Comparison of ENCODE assay signal across 9 cellular contexts in genomic region chr1:185595835-185596667, GRCh38.
DNase-seq lines count a peak whose midpoint lies in the region; ATAC-seq and TF ChIP-seq lines count a peak whose summit lies in the region.
"Had no signal": no experiment of that assay in that cellular context is flagged by ENCODE, and none has a peak within 500 bp of the region (broad histone marks: within the 10 kb centered on the region; RNA-seq: fewer than 3 reads in every experiment).

No MANE protein-coding gene starts in this region.

- no peaks in the 10 kb centered on the region for H3K79me2 ChIP-seq in osteoblast (ENCODE audit: insufficient read depth, low read length)

- TF ChIP-seq CTCF in AG10803 (conservative IDR thresholded peaks at IDR 0.05; ENCODE audit: low read length): peak; percentile 74
- peak; percentile 79 for TF ChIP-seq CTCF in epithelial cell of proximal tubule (conservative IDR thresholded peaks at IDR 0.05; ENCODE audit: low read depth, low read length)
- peak; percentile 65 for TF ChIP-seq CTCF in osteoblast (IDR thresholded peaks at IDR 0.05; ENCODE audit: extremely low read depth, low read depth, low read length)

- no peak overlapping the region for H3K27ac Mint-ChIP-seq in activated CD4-positive, alpha-beta memory T cell treated with anti-CD3 and anti-CD28 coated beads, Interleukin-2, amount 10 ng/mL, durations not matched to agents 7 days and 5 days

- H3K36me3 ChIP-seq in osteoblast (ENCODE audit: insufficient read depth, low read length): no peaks in the 10 kb centered on the region

- H3K27me3 ChIP-seq in osteoblast (ENCODE audit: insufficient read depth, low read length): no peaks in the 10 kb centered on the region

- H3K4me3 Mint-ChIP-seq in activated CD4-positive, alpha-beta memory T cell treated with anti-CD3 and anti-CD28 coated beads, Interleukin-2, amount 10 ng/mL, durations not matched to agents 7 days and 5 days: no peak overlapping the region
- H3K4me3 Mint-ChIP-seq: IgD-negative memory B cell had no signal

- no peaks in the 10 kb centered on the region for H3K27me3 Mint-ChIP-seq in activated CD4-positive, alpha-beta memory T cell treated with anti-CD3 and anti-CD28 coated beads, Interleukin-2, amount 10 ng/mL, durations not matched to agents 7 days and 5 days
- H3K27me3 Mint-ChIP-seq: IgD-negative memory B cell had no signal

- no peak overlapping the region for H3K4me2 ChIP-seq in osteoblast (ENCODE audit: insufficient read depth, low read length)

- H3K36me3 Mint-ChIP-seq in activated CD4-positive, alpha-beta memory T cell treated with anti-CD3 and anti-CD28 coated beads, Interleukin-2, amount 10 ng/mL, durations not matched to agents 7 days and 5 days (ENCODE audit: low read depth): no peaks in the 10 kb centered on the region

- H3K9me3 Mint-ChIP-seq in activated CD4-positive, alpha-beta memory T cell treated with anti-CD3 and anti-CD28 coated beads, Interleukin-2, amount 10 ng/mL, durations not matched to agents 7 days and 5 days: no peaks in the 10 kb centered on the region

- DNase-seq in AG10803 (ENCODE audit: low read depth) (peak; percentile 37), NCI-H526 treated with DMSO at 0.1 percent for 48 hours (lab: John Stamatoyannopoulos, UW) (peak; percentile 85), epithelial cell of proximal tubule (ENCODE audit: low read depth) (no peak), osteoblast (ENCODE audit: insufficient read length, low spot score, missing footprints) (peak; percentile 54), inferior parietal cortex (ENCODE audit: extremely low spot score) (no peak)
- DNase-seq in activated CD4-positive, alpha-beta memory T cell treated with anti-CD3 and anti-CD28 coated beads, Interleukin-2, amount 10 ng/mL, durations not matched to agents 7 days and 5 days: peak; percentile 55

- H3K4me1 Mint-ChIP-seq in activated CD4-positive, alpha-beta memory T cell treated with anti-CD3 and anti-CD28 coated beads, Interleukin-2, amount 10 ng/mL, durations not matched to agents 7 days and 5 days: peaks cover 16% of the 10 kb centered on the region

- no peaks in the 10 kb centered on the region for H3K9me3 ChIP-seq in osteoblast (ENCODE audit: low read depth, low read length)

- CTCF ChIA-PET in activated CD4-positive, alpha-beta memory T cell treated with anti-CD3 and anti-CD28 coated beads, Interleukin-2, amount 10 ng/mL, durations not matched to agents 7 days and 5 days (lab: Charles Lee): interaction anchor here (0.6 to 2.3 kb wide), 30 partner anchors 8 to 824 kb away, joined by 3 to 22 read pairs (median 4); partner anchors contain the start of gene IVNS1ABP

- POLR2A ChIA-PET in activated CD4-positive, alpha-beta memory T cell treated with anti-CD3 and anti-CD28 coated beads, Interleukin-2, amount 10 ng/mL, durations not matched to agents 7 days and 5 days (lab: Charles Lee): interaction anchor here (0.9 to 2.0 kb wide), 4 partner anchors 14 to 279 kb away, joined by 3 to 10 read pairs (median 4); partner anchors contain the start of gene IVNS1ABP

- H3K27ac ChIP-seq in osteoblast (ENCODE audit: low read depth, low read length): no peak overlapping the region

- no peaks in the 10 kb centered on the region for H3K4me1 ChIP-seq in osteoblast (ENCODE audit: insufficient read depth, low read length)

- no peaks in the 10 kb centered on the region for H4K20me1 ChIP-seq in osteoblast (ENCODE audit: insufficient read depth, low read length)

- H2AFZ ChIP-seq in osteoblast (ENCODE audit: low read length): no peak overlapping the region

- H3K4me3 ChIP-seq in AG10803 (ENCODE audit: low read length): no peak overlapping the region
- no peak overlapping the region for H3K4me3 ChIP-seq in epithelial cell of proximal tubule (ENCODE audit: low read depth, low read length)
- H3K4me3 ChIP-seq in osteoblast (ENCODE audit: insufficient read depth, low read length): no peak overlapping the region

- ATAC-seq in GM18519 (IDR thresholded peaks at IDR 0.05; ENCODE audit: low FRiP score, unreplicated experiment) (peak; percentile 69), HG03025 (IDR thresholded peaks at IDR 0.05; ENCODE audit: low FRiP score, unreplicated experiment) (peak; percentile 77)

Comparison
In these comparisons a context has a peak if more than half of its experiments do, and no peak if none do; other contexts are left out.
1. DNase-seq: peak in AG10803 (single experiment), NCI-H526 treated with DMSO at 0.1 percent for 48 hours (single experiment), activated CD4-positive, alpha-beta memory T cell treated with anti-CD3 and anti-CD28 coated beads, Interleukin-2, amount 10 ng/mL, durations not matched to agents 7 days and 5 days (single experiment) and osteoblast (single experiment); none in epithelial cell of proximal tubule (single experiment) and inferior parietal cortex (single experiment).
2. Peak in every context shown above with its lines, with median percentiles within 50 percentile points of each other: CTCF ChIP-seq.